ENCODE assay signal across 32 cellular contexts in genomic region chr22:32517488-32517887, GRCh38. TPM values are rescaled to one million over a fixed set of nuclear protein-coding genes. Genes with fewer than 3 reads are reported as not detected.
"Had no signal": no experiment of that assay in that cellular context is flagged by ENCODE, and none has a peak within 500 bp of the region (broad histone marks: within the 10 kb centered on the region; RNA-seq: fewer than 3 reads in every experiment).

No MANE protein-coding gene starts in this region.

- H3K27me3 Mint-ChIP-seq: stimulated activated memory B cell treated with anti-CD40 and anti-IgM and Interleukin-4, amounts not matched to agents 10 μg/mL and 1 μg/mL and 100 μg/mL, for 72 hours; stimulated activated naive CD8-positive, alpha-beta T cell treated with anti-CD3 and anti-CD28 coated beads, Interleukin-15, amount 100 ng/mL, for 72 hours; stimulated activated naive CD8-positive, alpha-beta T cell treated with anti-CD3 and anti-CD28 coated beads, Interleukin-15, Interleukin-2, amounts not matched to agents 100 ng/mL and 50 ng/mL, for 24 hours; type B pancreatic cell had no signal

- H3K36me3 ChIP-seq: thoracic aorta, thyroid gland, transverse colon, upper lobe of right lung, uterus, vagina had no signal

- H3K4me1 Mint-ChIP-seq: stimulated activated effector memory CD8-positive, alpha-beta T cell treated with anti-CD3 and anti-CD28 coated beads, Interleukin-12 subunit alpha, Interleukin-12 subunit beta, amount 100 ng/mL, for 72 hours; stimulated activated memory B cell treated with anti-CD40 and anti-IgM and Interleukin-4, amounts not matched to agents 10 μg/mL and 1 μg/mL and 100 μg/mL, for 72 hours; stimulated activated naive B cell treated with anti-CD40 and anti-IgM and Interleukin-4, amounts not matched to agents 10 μg/mL and 1 μg/mL and 100 μg/mL, for 72 hours; stimulated activated naive CD8-positive, alpha-beta T cell treated with anti-CD3 and anti-CD28 coated beads, Interleukin-15, amount 100 ng/mL, for 72 hours had no signal

- H3K9me3 Mint-ChIP-seq: stimulated activated effector memory CD8-positive, alpha-beta T cell treated with anti-CD3 and anti-CD28 coated beads, Interleukin-12 subunit alpha, Interleukin-12 subunit beta, amount 100 ng/mL, for 72 hours; stimulated activated memory B cell treated with anti-CD40 and anti-IgM and Interleukin-4, amounts not matched to agents 10 μg/mL and 1 μg/mL and 100 μg/mL, for 72 hours; stimulated activated naive CD8-positive, alpha-beta T cell treated with anti-CD3 and anti-CD28 coated beads, Interleukin-15, amount 100 ng/mL, for 72 hours; stimulated activated naive CD8-positive, alpha-beta T cell treated with anti-CD3 and anti-CD28 coated beads, Interleukin-15, Interleukin-2, amounts not matched to agents 100 ng/mL and 50 ng/mL, for 24 hours; type B pancreatic cell had no signal

- H3K9me3 ChIP-seq: suprapubic skin, testis, thyroid gland, tibial artery, transverse colon, upper lobe of right lung, uterus, vagina had no signal

- H3K36me3 Mint-ChIP-seq: stimulated activated effector memory CD8-positive, alpha-beta T cell treated with anti-CD3 and anti-CD28 coated beads, Interleukin-12 subunit alpha, Interleukin-12 subunit beta, amount 100 ng/mL, for 72 hours; stimulated activated memory B cell treated with anti-CD40 and anti-IgM and Interleukin-4, amounts not matched to agents 10 μg/mL and 1 μg/mL and 100 μg/mL, for 72 hours had no signal

- H3K4me3 ChIP-seq: stomach, suprapubic skin, testis, thoracic aorta, thyroid gland, tibial artery, tibial nerve, transverse colon, upper lobe of left lung, upper lobe of right lung, uterus, vagina had no signal

- H3K27me3 ChIP-seq: stomach, suprapubic skin, testis, thyroid gland, tibial artery, tibial nerve, transverse colon, upper lobe of left lung, upper lobe of right lung, uterus, vagina had no signal

- H3K27ac Mint-ChIP-seq: stimulated activated effector memory CD8-positive, alpha-beta T cell treated with anti-CD3 and anti-CD28 coated beads, Interleukin-12 subunit alpha, Interleukin-12 subunit beta, amount 100 ng/mL, for 72 hours; stimulated activated memory B cell treated with anti-CD40 and anti-IgM and Interleukin-4, amounts not matched to agents 10 μg/mL and 1 μg/mL and 100 μg/mL, for 72 hours; stimulated activated naive B cell treated with anti-CD40 and anti-IgM and Interleukin-4, amounts not matched to agents 10 μg/mL and 1 μg/mL and 100 μg/mL, for 72 hours; stimulated activated naive CD8-positive, alpha-beta T cell treated with anti-CD3 and anti-CD28 coated beads, Interleukin-15, amount 100 ng/mL, for 72 hours; stimulated activated naive CD8-positive, alpha-beta T cell treated with anti-CD3 and anti-CD28 coated beads, Interleukin-15, Interleukin-2, amounts not matched to agents 100 ng/mL and 50 ng/mL, for 24 hours; type B pancreatic cell had no signal

- H3K4me1 ChIP-seq: stomach, suprapubic skin, testis, thyroid gland, tibial artery, transverse colon, upper lobe of left lung, upper lobe of right lung, uterus, vagina had no signal

- H3K4me3 Mint-ChIP-seq: stimulated activated effector memory CD8-positive, alpha-beta T cell treated with anti-CD3 and anti-CD28 coated beads, Interleukin-12 subunit alpha, Interleukin-12 subunit beta, amount 100 ng/mL, for 72 hours; stimulated activated memory B cell treated with anti-CD40 and anti-IgM and Interleukin-4, amounts not matched to agents 10 μg/mL and 1 μg/mL and 100 μg/mL, for 72 hours; stimulated activated naive B cell treated with anti-CD40 and anti-IgM and Interleukin-4, amounts not matched to agents 10 μg/mL and 1 μg/mL and 100 μg/mL, for 72 hours; stimulated activated naive CD8-positive, alpha-beta T cell treated with anti-CD3 and anti-CD28 coated beads, Interleukin-15, amount 100 ng/mL, for 72 hours; stimulated activated naive CD8-positive, alpha-beta T cell treated with anti-CD3 and anti-CD28 coated beads, Interleukin-15, Interleukin-2, amounts not matched to agents 100 ng/mL and 50 ng/mL, for 24 hours; type B pancreatic cell had no signal

- ATAC-seq: stimulated activated effector memory CD8-positive, alpha-beta T cell treated with anti-CD3 and anti-CD28 coated beads, Interleukin-12 subunit alpha, Interleukin-12 subunit beta, amount 100 ng/mL, for 72 hours; stimulated activated memory B cell treated with anti-CD40 and anti-IgM and Interleukin-4, amounts not matched to agents 10 μg/mL and 1 μg/mL and 100 μg/mL, for 72 hours; stimulated activated naive B cell treated with anti-CD40 and anti-IgM and Interleukin-4, amounts not matched to agents 10 μg/mL and 1 μg/mL and 100 μg/mL, for 72 hours; stimulated activated naive CD8-positive, alpha-beta T cell treated with anti-CD3 and anti-CD28 coated beads, Interleukin-15, amount 100 ng/mL, for 72 hours; stimulated activated naive CD8-positive, alpha-beta T cell treated with anti-CD3 and anti-CD28 coated beads, Interleukin-15, Interleukin-2, amounts not matched to agents 100 U/mL and 50 U/mL, for 24 hours; upper lobe of right lung had no signal

- DNase-seq: stimulated activated CD4-positive, alpha-beta T cell treated with anti-CD3 and anti-CD28 coated beads, Interleukin-2, amount 100 ng/mL, for 48 hours; stimulated activated CD4-positive, alpha-beta T cell treated with anti-CD3 and anti-CD28 coated beads, Interleukin-4, amount 100 ng/mL, for 1 hour; stimulated activated CD4-positive, alpha-beta T cell treated with anti-CD3 and anti-CD28 coated beads, Interleukin-4, amount 100 ng/mL, for 24 hours; stimulated activated CD4-positive, alpha-beta T cell treated with anti-CD3 and anti-CD28 coated beads, Interleukin-4, amount 100 ng/mL, for 4 hours; stimulated activated CD8-positive, alpha-beta memory T cell treated with anti-CD3 and anti-CD28 coated beads, Interleukin-4, amount 100 ng/mL, for 48 hours; stimulated activated naive B cell treated with anti-CD40 and anti-IgM and Interleukin-4, amounts not matched to agents 10 μg/mL and 1 μg/mL and 100 μg/mL, for 72 hours; stimulated activated naive CD4-positive, alpha-beta T cell; stimulated activated naive CD4-positive, alpha-beta T cell treated with Interleukin-2 at 50 U/mL for 16 hours; stimulated activated naive CD8-positive, alpha-beta T cell treated with anti-CD3 and anti-CD28 coated beads, Interleukin-15, amount 100 ng/mL, for 72 hours; stimulated activated naive CD8-positive, alpha-beta T cell treated with anti-CD3 and anti-CD28 coated beads, Interleukin-15, Interleukin-2, amounts not matched to agents 100 U/mL and 50 U/mL, for 24 hours; stomach; substantia nigra; testis; thyroid gland; tibial artery; transverse colon; trophoblast cell; upper lobe of left lung; upper lobe of right lung; uterus had no signal

- H3K27ac ChIP-seq: stomach, suprapubic skin, testis, thoracic aorta, thyroid gland, tibial artery, tibial nerve, transverse colon, upper lobe of left lung, upper lobe of right lung, uterus, vagina had no signal

RNA-seq across cellular contexts. Expression of gene BPIFC, which starts 53.2 kb away (rescaled TPM):
- total RNA-seq: stomach, subcutaneous adipose tissue, temporal lobe, thoracic aorta, thyroid gland, tibial nerve, transverse colon, upper lobe of left lung, upper lobe of right lung, ureter, urinary bladder, uterus, vagina had no signal
- polyA plus RNA-seq: stomach, urinary bladder had no signal
